ENCODE assay signal across 8 cellular contexts in genomic region chr1:210448293-210448892, GRCh38.
DNase-seq lines count a peak whose midpoint lies in the region; TF ChIP-seq lines count a peak whose summit lies in the region.

No MANE protein-coding gene starts in this region.

- H3K4me1 ChIP-seq in esophagus squamous epithelium, result no peaks in the 10 kb centered on the region
- no peaks in the 10 kb centered on the region for H3K4me1 ChIP-seq in parathyroid adenoma

- peak; percentile 34 for DNase-seq in stimulated activated CD4-positive, alpha-beta T cell treated with anti-CD3 and anti-CD28 coated beads, Interleukin-4, amount 100 ng/mL, for 24 hours
- no peak for DNase-seq in stimulated activated CD4-positive, alpha-beta T cell treated with anti-CD3 and anti-CD28 coated beads, Interleukin-12 subunit alpha, Interleukin-12 subunit beta, amount 100 ng/mL, for 4 hours
- DNase-seq in NAMALWA (ENCODE audit: low spot score) (peak; percentile 65), SK-MEL-5 (ENCODE audit: low read depth, low spot score) (peak; percentile 75), esophagus squamous epithelium (lab: John Stamatoyannopoulos, UW) (no peak), GM19238 (ENCODE audit: insufficient read length, low spot score) (no peak), GDM1 (lab: John Stamatoyannopoulos, UW) (no peak)

- TF ChIP-seq CTCF in esophagus squamous epithelium (IDR thresholded peaks at IDR 0.05) (peak in 5 of 6 experiments; percentile 35 to 78 (median 47)), parathyroid adenoma (IDR thresholded peaks at IDR 0.05) (peak; percentile 22)

- H3K27me3 ChIP-seq in esophagus squamous epithelium (no peaks in the 10 kb centered on the region), parathyroid adenoma (ENCODE audit: control insufficient read depth, insufficient read depth, low read length) (no peaks in the 10 kb centered on the region)

- intact Hi-C loops in esophagus squamous epithelium (cut with DNase I), result loop anchor here (10.0 kb wide), 1 partner anchor 686 kb away; the partner anchor contains the start of gene KCNH1

- H3K79me2 ChIP-seq in parathyroid adenoma, result no peaks in the 10 kb centered on the region

- H3K9ac ChIP-seq in parathyroid adenoma, result no peak overlapping the region

- no peak overlapping the region for H2AFZ ChIP-seq in parathyroid adenoma

- no peak for TF ChIP-seq POLR2A in esophagus squamous epithelium (IDR thresholded peaks at IDR 0.05)

- WGBS in esophagus squamous epithelium, 2 donors, result 30 to 35% methylated on average over 3 to 4 of the region's 4 CpGs

- H3K27ac ChIP-seq in esophagus squamous epithelium, result no peak overlapping the region
- no peak overlapping the region for H3K27ac ChIP-seq in parathyroid adenoma

- no peaks in the 10 kb centered on the region for H3K9me3 ChIP-seq in esophagus squamous epithelium
- H3K9me3 ChIP-seq in parathyroid adenoma (ENCODE audit: control insufficient read depth, low read length), result no peaks in the 10 kb centered on the region

- no peak overlapping the region for H3K4me2 ChIP-seq in parathyroid adenoma (ENCODE audit: low read length)

- in situ Hi-C loops in SK-MEL-5 (cut with HindIII; ENCODE audit: low pct_unique_long_range_greater_than_20kb, low sequenced_read_pairs), result no loop called here

- no peaks in the 10 kb centered on the region for H3K36me3 ChIP-seq in esophagus squamous epithelium
- H3K36me3 ChIP-seq in parathyroid adenoma (ENCODE audit: control insufficient read depth, insufficient read depth, low read length), result no peaks in the 10 kb centered on the region

- H3K4me3 ChIP-seq in esophagus squamous epithelium (no peak overlapping the region), parathyroid adenoma (ENCODE audit: low read depth, low read length) (no peak overlapping the region)

Comparison
In these comparisons a context has a peak if more than half of its experiments do, and no peak if none do; other contexts are left out.
1. DNase-seq: peak in stimulated activated CD4-positive, alpha-beta T cell treated with anti-CD3 and anti-CD28 coated beads, Interleukin-4, amount 100 ng/mL, for 24 hours (single experiment), NAMALWA (single experiment) and SK-MEL-5 (single experiment); none in stimulated activated CD4-positive, alpha-beta T cell treated with anti-CD3 and anti-CD28 coated beads, Interleukin-12 subunit alpha, Interleukin-12 subunit beta, amount 100 ng/mL, for 4 hours (single experiment), esophagus squamous epithelium (single experiment), GM19238 (single experiment) and GDM1 (single experiment).